ENCODE assay signal across 10 cellular contexts in genomic region chr9:81103597-81104471, GRCh38.
DNase-seq lines count a peak whose midpoint lies in the region; ATAC-seq and TF ChIP-seq lines count a peak whose summit lies in the region.
"Had no signal": no experiment of that assay in that cellular context is flagged by ENCODE, and none has a peak within 500 bp of the region (broad histone marks: within the 10 kb centered on the region; RNA-seq: fewer than 3 reads in every experiment).

No MANE protein-coding gene starts in this region.

- in situ Hi-C loops in Panc1 (cut with HindIII; ENCODE audit: low pct_unique_long_range_greater_than_20kb, low sequenced_read_pairs): no loop called here

- no peak for ATAC-seq in Panc1
- no peak for ATAC-seq in activated T-cell treated with anti-CD3 and anti-CD28 coated beads, Interleukin-2, amount 50 U/mL, for 4 hours
- ATAC-seq: pancreas had no signal

- H3K4me2 ChIP-seq in fibroblast of lung (ENCODE audit: extremely low read depth, insufficient read depth, low read length): no peak overlapping the region
- H3K4me2 ChIP-seq in smooth muscle cell: no peak overlapping the region

- H3K79me2 ChIP-seq in fibroblast of lung (ENCODE audit: control insufficient read depth, insufficient read depth, low read length) (no peaks in the 10 kb centered on the region), smooth muscle cell (ENCODE audit: low read depth) (no peaks in the 10 kb centered on the region)

- H3K9ac ChIP-seq in fibroblast of lung (ENCODE audit: insufficient read depth, low read length): no peak overlapping the region
- H3K9ac ChIP-seq in smooth muscle cell (ENCODE audit: low read depth): no peak overlapping the region

- H3K4me1 ChIP-seq in Panc1 (ENCODE audit: control insufficient read depth, insufficient read depth, low read length) (no peaks in the 10 kb centered on the region), fibroblast of lung (ENCODE audit: control insufficient read depth, extremely low read depth, insufficient read depth, low read length) (no peaks in the 10 kb centered on the region), smooth muscle cell (ENCODE audit: low read depth) (no peaks in the 10 kb centered on the region)
- H3K4me1 ChIP-seq: pancreas, upper lobe of left lung had no signal

- H3K9me3 Mint-ChIP-seq in activated T-cell treated with anti-CD3 and anti-CD28 coated beads, Interleukin-2, amount 50 U/mL, for 4 hours: no peaks in the 10 kb centered on the region

- POLR2A ChIA-PET in Panc1 (lab: Charles Lee): no interaction called here

- BruUV-seq in Panc1 (replicated peaks; lab: Mats Ljungman, UMichigan): no TSS peak

- no peaks in the 10 kb centered on the region for H3K4me1 Mint-ChIP-seq in activated T-cell treated with anti-CD3 and anti-CD28 coated beads, Interleukin-2, amount 50 U/mL, for 4 hours (ENCODE audit: low read depth)

- TF ChIP-seq CTCF in Panc1 (IDR thresholded peaks at IDR 0.05): peak; percentile 33; the same call in 1 of the 2 replicates
- TF ChIP-seq CTCF in fibroblast of lung (conservative IDR thresholded peaks at IDR 0.05 in 1 of 2, IDR thresholded peaks at IDR 0.05 in 1 of 2; ENCODE audit: low read depth in 1 of 2, low read length in 2 of 2): peak; percentile 57 to 58
- TF ChIP-seq CTCF in smooth muscle cell (IDR thresholded peaks at IDR 0.05; ENCODE audit: borderline replicate concordance, insufficient read depth, poor library complexity, severe bottlenecking): peak; percentile 32

- no peak overlapping the region for H3K4me3 Mint-ChIP-seq in activated T-cell treated with anti-CD3 and anti-CD28 coated beads, Interleukin-2, amount 50 U/mL, for 4 hours

- 86% methylated on average over 10 of the region's 10 CpGs for WGBS in smooth muscle cell (ENCODE audit: low lambda C conversion rate)

- H3K27ac ChIP-seq in Panc1 (ENCODE audit: low read length): no peak overlapping the region
- no peak overlapping the region for H3K27ac ChIP-seq in fibroblast of lung (ENCODE audit: insufficient read depth, low read length)
- H3K27ac ChIP-seq in smooth muscle cell (ENCODE audit: low read depth): no peak overlapping the region
- H3K27ac ChIP-seq: pancreas, upper lobe of left lung had no signal

- intact Hi-C loops in Panc1 (cut with micrococcal nuclease; ENCODE audit: unreplicated experiment): no loop called here

- CTCF ChIA-PET in Panc1 (lab: Charles Lee): no interaction called here

- no peak overlapping the region for H2AFZ ChIP-seq in fibroblast of lung (ENCODE audit: low read length)
- no peak overlapping the region for H2AFZ ChIP-seq in smooth muscle cell (ENCODE audit: low read depth)

- H3F3A ChIP-seq in smooth muscle cell (ENCODE audit: low read depth): no peaks in the 10 kb centered on the region

- no peaks in the 10 kb centered on the region for H3K27me3 Mint-ChIP-seq in activated T-cell treated with anti-CD3 and anti-CD28 coated beads, Interleukin-2, amount 50 U/mL, for 4 hours (ENCODE audit: low read depth)

- H3K36me3 ChIP-seq in Panc1 (ENCODE audit: control insufficient read depth, insufficient read depth, low read length) (no peaks in the 10 kb centered on the region), fibroblast of lung (ENCODE audit: control insufficient read depth, insufficient read depth, low read length) (no peaks in the 10 kb centered on the region), smooth muscle cell (ENCODE audit: low read depth) (no peaks in the 10 kb centered on the region)
- H3K36me3 ChIP-seq: pancreas, upper lobe of left lung had no signal

- H3K27me3 ChIP-seq in Panc1 (ENCODE audit: control insufficient read depth, insufficient read depth, low read length) (no peaks in the 10 kb centered on the region), fibroblast of lung (ENCODE audit: control insufficient read depth, insufficient read depth, low read length) (no peaks in the 10 kb centered on the region), smooth muscle cell (ENCODE audit: low read depth) (no peaks in the 10 kb centered on the region)
- H3K27me3 ChIP-seq: pancreas, upper lobe of left lung had no signal

- DNase-seq in NCI-H1694 (lab: John Stamatoyannopoulos, UW) (peak; percentile 16), NCI-H1694 treated with DMSO at 0.1 percent for 48 hours (lab: John Stamatoyannopoulos, UW) (no peak), Panc1 (ENCODE audit: low read depth, low spot score) (no peak), fibroblast of lung (ENCODE audit: low read depth in 2 of 2) (peak in 1 of 2 donors; percentile 28), smooth muscle cell (lab: John Stamatoyannopoulos, UW; ENCODE audit: unreplicated experiment) (no peak), NCI-H2107 (lab: John Stamatoyannopoulos, UW) (no peak)
- DNase-seq in effector CD8-positive, alpha-beta T cell (lab: John Stamatoyannopoulos, UW): no peak
- DNase-seq in activated T-cell treated with anti-CD3 and anti-CD28 coated beads, Interleukin-2, amount 50 U/mL, for 4 hours: no peak
- DNase-seq: pancreas, upper lobe of left lung had no signal

- no peaks in the 10 kb centered on the region for H3K36me3 Mint-ChIP-seq in activated T-cell treated with anti-CD3 and anti-CD28 coated beads, Interleukin-2, amount 50 U/mL, for 4 hours (ENCODE audit: insufficient read depth)

- H4K20me1 ChIP-seq in fibroblast of lung (ENCODE audit: control insufficient read depth, extremely low read depth, insufficient read depth, low read length): no peaks in the 10 kb centered on the region
- H4K20me1 ChIP-seq in smooth muscle cell (ENCODE audit: low read depth): no peaks in the 10 kb centered on the region

- H3K4me3 ChIP-seq in Panc1 (ENCODE audit: low read depth in 2 of 2, low read length in 2 of 2) (no peak overlapping the region), fibroblast of lung (replicated peaks in 1 of 4; ENCODE audit: control extremely low read depth in 1 of 4, insufficient read depth in 1 of 4, low read depth in 3 of 4, low read length in 4 of 4) (no peak overlapping the region), smooth muscle cell (no peak overlapping the region)
- H3K4me3 ChIP-seq: pancreas, upper lobe of left lung had no signal

- H3K9me3 ChIP-seq in Panc1 (ENCODE audit: control insufficient read depth, insufficient read depth, low read depth, low read length) (no peaks in the 10 kb centered on the region), fibroblast of lung (ENCODE audit: control insufficient read depth, insufficient read depth, low read depth, low read length) (no peaks in the 10 kb centered on the region), smooth muscle cell (replicated peaks; ENCODE audit: low read depth) (no peaks in the 10 kb centered on the region)
- H3K9me3 ChIP-seq: pancreas, upper lobe of left lung had no signal
